ENCODE assay signal across 8 cellular contexts in the genomic region with DNA sequence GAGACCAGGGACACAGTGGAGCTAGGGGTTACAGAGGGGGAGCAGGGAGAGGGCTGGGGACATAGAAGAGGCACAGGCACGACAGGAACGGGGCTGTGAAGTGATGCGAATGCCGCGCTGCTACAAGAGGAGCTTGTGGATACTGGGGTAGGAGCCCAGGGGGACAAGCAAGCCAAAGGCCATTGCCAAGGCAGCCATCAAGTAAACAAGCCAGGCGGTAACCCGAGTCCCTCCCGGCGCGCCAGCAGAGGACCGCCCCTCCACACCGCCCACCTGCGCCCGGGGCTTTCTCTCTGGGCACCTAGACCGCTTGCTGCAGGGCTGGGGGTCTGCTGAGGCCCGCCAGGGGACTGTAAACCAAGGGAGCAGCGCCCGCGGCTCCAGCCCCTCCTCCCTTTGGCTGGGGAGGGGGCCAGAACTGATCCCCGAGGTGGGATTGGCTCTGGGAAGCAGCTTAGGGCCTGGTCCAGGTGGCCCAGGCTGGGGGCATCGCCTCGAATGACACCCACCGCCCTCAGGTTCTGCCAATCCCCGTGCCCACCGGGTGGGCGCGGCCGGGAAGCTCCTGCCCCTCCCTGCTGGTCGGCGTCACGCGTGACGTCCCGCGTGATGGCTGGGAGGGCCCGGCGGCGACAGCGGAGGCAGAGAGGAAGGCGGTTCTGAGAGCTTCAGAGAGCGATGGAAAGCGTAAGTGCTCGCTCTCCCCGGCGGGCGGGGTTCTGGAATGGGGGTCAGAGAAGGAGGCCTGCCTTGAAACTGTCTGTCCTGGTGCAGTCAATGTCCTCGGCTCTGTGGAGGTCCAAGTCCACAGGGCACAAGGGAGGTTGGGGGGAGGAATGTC. TPM values are rescaled to one million over a fixed set of nuclear protein-coding genes. Genes with fewer than 3 reads are reported as not detected.
DNase-seq lines count a peak whose midpoint lies in the region; ATAC-seq and TF ChIP-seq lines count a peak whose summit lies in the region.

No MANE protein-coding gene starts in this region.

- H3K27me3 ChIP-seq in ACC112 (ENCODE audit: insufficient read depth, low read length) (no peaks in the 10 kb centered on the region), dorsolateral prefrontal cortex (no peaks in the 10 kb centered on the region)

- H3K36me3 Mint-ChIP-seq in activated CD4-positive, alpha-beta memory T cell treated with anti-CD3 and anti-CD28 coated beads, Interleukin-2, amount 10 ng/mL, durations not matched to agents 7 days and 5 days (ENCODE audit: low read depth) = peaks cover 32% of the 10 kb centered on the region

- H3K4me1 ChIP-seq in ACC112 (ENCODE audit: control insufficient read depth, insufficient read depth, low read length, unreplicated experiment) = peaks cover 12% of the 10 kb centered on the region

- peak overlapping the region; percentile 96 for H3K27ac Mint-ChIP-seq in activated CD4-positive, alpha-beta memory T cell treated with anti-CD3 and anti-CD28 coated beads, Interleukin-2, amount 10 ng/mL, durations not matched to agents 7 days and 5 days

- peak in 1 of 2 donors; percentile 1 for TF ChIP-seq POLR2A in lower leg skin (IDR thresholded peaks at IDR 0.05)

- WGBS in lower leg skin, 2 donors = 0% methylated on average over 40 to 42 of the region's 47 CpGs

- H3K36me3 ChIP-seq in ACC112 (ENCODE audit: insufficient read depth, low read length) = peaks cover 4% of the 10 kb centered on the region; the same call in 1 of the 2 replicates

- peak; percentile 8 for DNase-seq in NCI-H2227 treated with DMSO at 0.1 percent for 48 hours (lab: John Stamatoyannopoulos, UW)
- DNase-seq in activated CD4-positive, alpha-beta memory T cell treated with anti-CD3 and anti-CD28 coated beads, Interleukin-2, amount 10 ng/mL, durations not matched to agents 7 days and 5 days = peak; percentile 87
- DNase-seq in dorsolateral prefrontal cortex = peak; percentile 77 to 93 (median 88)
- DNase-seq in lower leg skin (ENCODE audit: low spot score in 2 of 2) = peak; percentile 86 to 97
- peak; percentile 59 to 61 for DNase-seq in stimulated activated CD4-positive, alpha-beta T cell treated with anti-CD3 and anti-CD28 coated beads, Interleukin-2, amount 100 ng/mL, for 48 hours

- intact Hi-C loops in dorsolateral prefrontal cortex (cut with DNase I) (loop anchor here in 1 of 2 donors (1.0 to 5.0 kb wide), 2 partner anchors 34 to 35 kb away; no protein-coding TSS in a partner anchor), lower leg skin (cut with DNase I; ENCODE audit: low total_unique reads) (no loop called here)

- no peaks in the 10 kb centered on the region for H3K9me3 Mint-ChIP-seq in activated CD4-positive, alpha-beta memory T cell treated with anti-CD3 and anti-CD28 coated beads, Interleukin-2, amount 10 ng/mL, durations not matched to agents 7 days and 5 days

- H3K4me3 ChIP-seq in ACC112 (ENCODE audit: low read depth, low read length) = peak overlapping the region; percentile 99
- H3K4me3 ChIP-seq in dorsolateral prefrontal cortex = peak overlapping the region; percentile 55 to 100 (median 92)
- H3K4me3 ChIP-seq in lower leg skin (ENCODE audit: low read depth, poor library complexity, severe bottlenecking) = peak overlapping the region; percentile 81

- H3K4me3 Mint-ChIP-seq in activated CD4-positive, alpha-beta memory T cell treated with anti-CD3 and anti-CD28 coated beads, Interleukin-2, amount 10 ng/mL, durations not matched to agents 7 days and 5 days = peak overlapping the region; percentile 91

- peaks cover 25% of the 10 kb centered on the region for H3K79me2 ChIP-seq in ACC112 (ENCODE audit: control insufficient read depth, insufficient read depth, low read length, unreplicated experiment)

- ATAC-seq in GM21423 (IDR thresholded peaks at IDR 0.05; ENCODE audit: unreplicated experiment) (peak; percentile 41), GM19455 (IDR thresholded peaks at IDR 0.05; ENCODE audit: unreplicated experiment) (no peak)

- H3K4me1 Mint-ChIP-seq in activated CD4-positive, alpha-beta memory T cell treated with anti-CD3 and anti-CD28 coated beads, Interleukin-2, amount 10 ng/mL, durations not matched to agents 7 days and 5 days = peaks cover 27% of the 10 kb centered on the region

- peaks cover 14% of the 10 kb centered on the region for H3K27me3 Mint-ChIP-seq in activated CD4-positive, alpha-beta memory T cell treated with anti-CD3 and anti-CD28 coated beads, Interleukin-2, amount 10 ng/mL, durations not matched to agents 7 days and 5 days

- peak overlapping the region; percentile 82 for H2AFZ ChIP-seq in ACC112 (ENCODE audit: low read length, unreplicated experiment)

- CTCF ChIA-PET in activated CD4-positive, alpha-beta memory T cell treated with anti-CD3 and anti-CD28 coated beads, Interleukin-2, amount 10 ng/mL, durations not matched to agents 7 days and 5 days (lab: Charles Lee) = interaction anchor here (0.9 to 8.6 kb wide), 13 partner anchors 10 to 63 kb away, joined by 3 to 120 read pairs (median 6); a partner anchor contains a TSS

- H3K27ac ChIP-seq in ACC112 (ENCODE audit: low read depth, low read length) = peak overlapping the region; percentile 98
- peak overlapping the region; percentile 93 to 100 (median 99) for H3K27ac ChIP-seq in dorsolateral prefrontal cortex

- POLR2A ChIA-PET in activated CD4-positive, alpha-beta memory T cell treated with anti-CD3 and anti-CD28 coated beads, Interleukin-2, amount 10 ng/mL, durations not matched to agents 7 days and 5 days (lab: Charles Lee) = interaction anchor here (1.0 to 4.6 kb wide), 12 partner anchors 8 to 661 kb away, joined by 3 to 36 read pairs (median 8); a partner anchor contains a TSS

- peak in 10 of 56 donors; percentile 4 to 28 (median 14) for TF ChIP-seq CTCF in dorsolateral prefrontal cortex (IDR thresholded peaks at IDR 0.05 in 54 of 56, conservative IDR thresholded peaks at IDR 0.05 in 2 of 56; ENCODE audit: low read depth in 1 of 56, partially characterized antibody in 56 of 56)
- no peak for TF ChIP-seq CTCF in lower leg skin (IDR thresholded peaks at IDR 0.05)

RNA-seq across cellular contexts. Expression of a gene that starts 1.0 kb away (rescaled TPM):
- 10 to 100 TPM; 91.4 to 95.0 TPM for total RNA-seq in activated CD4-positive, alpha-beta memory T cell treated with anti-CD3 and anti-CD28 coated beads, Interleukin-2, amount 10 ng/mL, durations not matched to agents 7 days and 5 days
- total RNA-seq in dorsolateral prefrontal cortex (100 to 1,000 TPM in 7 of 120 experiments, 10 to 100 TPM in 113; 53.8 to 127 (median 83.8) TPM), lower leg skin (100 to 1,000 TPM in 1 of 4 donors, 10 to 100 TPM in 3; 55.5 to 127 (median 79.6) TPM)

RNA-seq across cellular contexts. Expression of a gene that starts 1.1 kb away (rescaled TPM):
- 1 to 10 TPM; 1.1 to 1.9 TPM for total RNA-seq in activated CD4-positive, alpha-beta memory T cell treated with anti-CD3 and anti-CD28 coated beads, Interleukin-2, amount 10 ng/mL, durations not matched to agents 7 days and 5 days
- total RNA-seq in dorsolateral prefrontal cortex (10 to 100 TPM; 11.3 to 42.8 (median 23.8) TPM), lower leg skin (1 to 10 TPM; 1.5 to 9.0 (median 3.5) TPM)

RNA-seq across cellular contexts. Expression of a gene that starts 29.8 kb away (rescaled TPM):
- under 1 TPM; 0.35 to 0.53 TPM for total RNA-seq in activated CD4-positive, alpha-beta memory T cell treated with anti-CD3 and anti-CD28 coated beads, Interleukin-2, amount 10 ng/mL, durations not matched to agents 7 days and 5 days
- total RNA-seq in dorsolateral prefrontal cortex = 1 to 10 TPM in 105 of 120 experiments, under 1 TPM in 15; 0.37 to 6.3 (median 1.9) TPM
- 1 to 10 TPM; 2.2 to 6.1 (median 2.7) TPM for total RNA-seq in lower leg skin

RNA-seq across cellular contexts. Expression of a gene that starts 32.4 kb away (rescaled TPM):
- 10 to 100 TPM; 17.3 to 18.5 TPM for total RNA-seq in activated CD4-positive, alpha-beta memory T cell treated with anti-CD3 and anti-CD28 coated beads, Interleukin-2, amount 10 ng/mL, durations not matched to agents 7 days and 5 days
- total RNA-seq in dorsolateral prefrontal cortex = 100 to 1,000 TPM in 1 of 120 experiments, 10 to 100 TPM in 119; 37.0 to 129 (median 54.7) TPM
- total RNA-seq in lower leg skin = 10 to 100 TPM; 58.9 to 81.4 (median 71.2) TPM

RNA-seq across cellular contexts. Expression of a gene that starts 44.7 kb away (rescaled TPM):
- 1 to 10 TPM; 6.4 to 7.1 TPM for total RNA-seq in activated CD4-positive, alpha-beta memory T cell treated with anti-CD3 and anti-CD28 coated beads, Interleukin-2, amount 10 ng/mL, durations not matched to agents 7 days and 5 days
- total RNA-seq in dorsolateral prefrontal cortex (10 to 100 TPM in 1 of 120 experiments, 1 to 10 TPM in 119; 3.4 to 10.0 (median 5.4) TPM), lower leg skin (1 to 10 TPM; 4.2 to 9.2 (median 6.4) TPM)

Comparison
In these comparisons a context has a peak if more than half of its experiments do, and no peak if none do; other contexts are left out.
1. DNase-seq: peak in every context shown above with its lines; median percentile 92 in lower leg skin; 88 in dorsolateral prefrontal cortex; 87 in activated CD4-positive, alpha-beta memory T cell treated with anti-CD3 and anti-CD28 coated beads, Interleukin-2, amount 10 ng/mL, durations not matched to agents 7 days and 5 days; 60 in stimulated activated CD4-positive, alpha-beta T cell treated with anti-CD3 and anti-CD28 coated beads, Interleukin-2, amount 100 ng/mL, for 48 hours; 8 in NCI-H2227 treated with DMSO at 0.1 percent for 48 hours.